In the genomic region with DNA sequence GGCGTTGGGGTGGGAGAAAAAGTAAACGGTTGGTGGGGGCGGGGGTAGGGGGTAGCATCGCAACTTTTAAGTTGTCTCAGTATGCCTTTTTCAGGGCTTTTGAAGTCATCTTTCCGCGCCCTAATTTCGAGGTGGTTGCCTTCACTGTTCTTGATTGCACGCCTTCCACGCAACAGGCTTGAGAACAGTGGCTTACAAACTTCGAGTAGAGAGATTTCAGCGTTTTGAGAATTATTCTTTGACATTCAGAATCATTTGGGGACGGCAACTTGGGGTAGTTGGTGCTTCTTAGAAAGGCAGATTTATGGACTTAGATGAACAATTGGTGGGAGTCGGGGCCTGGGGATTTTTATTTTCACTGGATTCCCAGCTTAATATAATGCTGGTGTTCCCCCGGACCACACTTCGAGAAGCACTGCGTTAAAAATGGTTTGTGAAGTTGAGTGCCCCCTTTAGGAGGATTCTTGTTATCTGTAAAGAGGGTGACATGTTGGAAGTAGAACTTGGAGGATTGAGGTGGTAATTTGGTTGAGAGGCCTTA, we compare ENCODE assay signal across 8 cellular contexts. TPM values are rescaled to one million over a fixed set of nuclear protein-coding genes. Genes with fewer than 3 reads are reported as not detected.
DNase-seq lines count a peak whose midpoint lies in the region; ATAC-seq and TF ChIP-seq lines count a peak whose summit lies in the region.

No MANE protein-coding gene starts in this region.

- peak overlapping the region; percentile 88 for H3K18ac ChIP-seq in IMR-90 (ENCODE audit: low read depth, low read length)

- peak overlapping the region; percentile 98 for H3K27ac ChIP-seq in BLaER1
- peak overlapping the region; percentile 97 for H3K27ac ChIP-seq in IMR-90 (ENCODE audit: insufficient read depth, low read length)

- peak; percentile 65 for TF ChIP-seq CTCF in IMR-90 (conservative IDR thresholded peaks at IDR 0.05; ENCODE audit: low read depth, low read length)

- CTCF ChIA-PET in IMR-90 (lab: Yijun Ruan, JAX) = interaction anchor here (0.6 kb wide), 1 partner anchor 23 kb away, joined by 3 read pairs; no protein-coding TSS in a partner anchor

- TF ChIP-seq POLR2A in IMR-90 (IDR thresholded peaks at IDR 0.05; ENCODE audit: low read depth, low read length) = no peak

- no peaks in the 10 kb centered on the region for H3K27me3 ChIP-seq in BLaER1
- H3K27me3 ChIP-seq in IMR-90 (ENCODE audit: control insufficient read depth, insufficient read depth, low read length) = no peaks in the 10 kb centered on the region

- peak; percentile 24 for ATAC-seq in GM18867 (IDR thresholded peaks at IDR 0.05; ENCODE audit: unreplicated experiment)
- ATAC-seq in IMR-90 (ENCODE audit: low read depth) = peak; percentile 1; the same call in 1 of the 2 replicates

- H2AK9ac ChIP-seq in IMR-90 (replicated peaks; ENCODE audit: low read depth, low read length, poor library complexity) = peak overlapping the region; percentile 97

- peak overlapping the region; percentile 97 for H2BK5ac ChIP-seq in IMR-90 (ENCODE audit: low read depth, low read length, poor library complexity, severe bottlenecking)

- H2BK15ac ChIP-seq in IMR-90 (ENCODE audit: low read depth, low read length) = 0 out of 3 replicates have a peak overlapping the region, but pooled peaks have one; percentile 5

- H3K14ac ChIP-seq in IMR-90 (replicated peaks; ENCODE audit: low read depth, low read length) = peak overlapping the region; percentile 91

- WGBS in IMR-90 (ENCODE audit: extremely low coverage in 2 of 2, insufficient read length in 1 of 2), 2 experiments = 0% methylated on average over 6 of the region's 16 CpGs; no CpG with 5 or more reads in 1 of the 2 experiments

- H3K4me2 ChIP-seq in BLaER1 (peak overlapping the region; percentile 89), IMR-90 (ENCODE audit: low read depth, low read length) (peak overlapping the region; percentile 93)

- peaks cover 3 to 17% of the 10 kb centered on the region in 2 experiments; a peak in 2 of 4 replicates for H3K79me1 ChIP-seq in IMR-90 (ENCODE audit: low read depth in 1 of 2, low read length in 2 of 2)

- H3K4me3 ChIP-seq in BLaER1 (peak overlapping the region; percentile 94), IMR-90 (ENCODE audit: insufficient read depth, low read depth, low read length) (peak overlapping the region; percentile 79)

- peak; percentile 52 for TF ChIP-seq RAD21 in IMR-90 (IDR thresholded peaks at IDR 0.05; ENCODE audit: low read length)

- H3K4ac ChIP-seq in IMR-90 (ENCODE audit: low read depth, low read length) = peak overlapping the region; percentile 78

- peak overlapping the region; percentile 77 for H2AK5ac ChIP-seq in IMR-90 (ENCODE audit: low read depth, low read length)

- peaks cover 9% of the 10 kb centered on the region for H3K9me1 ChIP-seq in IMR-90 (ENCODE audit: insufficient read depth, low read length)

- H4K91ac ChIP-seq in IMR-90 (ENCODE audit: insufficient read depth, low read depth, low read length) = peak overlapping the region; percentile 93

- dilution Hi-C loops in IMR-90 (cut with HindIII; ENCODE audit: low sequenced_read_pairs, unreplicated experiment) = no loop called here

- no peaks in the 10 kb centered on the region for H3K9me3 ChIP-seq in BLaER1
- H3K9me3 ChIP-seq in IMR-90 (ENCODE audit: control insufficient read depth, insufficient read depth, low read length) = no peaks in the 10 kb centered on the region

- H2AFZ ChIP-seq in IMR-90 (replicated peaks; ENCODE audit: low read length, poor library complexity) = peak overlapping the region; percentile 92

- in situ Hi-C loops in IMR-90 (cut with MboI; ENCODE audit: low sequenced_read_pairs) = no loop called here

- H3K36me3 ChIP-seq in BLaER1 (peaks cover 43% of the 10 kb centered on the region), IMR-90 (ENCODE audit: control insufficient read depth, insufficient read depth, low read length) (peaks cover 11% of the 10 kb centered on the region)

- H2BK120ac ChIP-seq in IMR-90 (ENCODE audit: low read depth, low read length) = peak overlapping the region; percentile 10; the same call in 1 of the 2 replicates

- H3K4me1 ChIP-seq in BLaER1 (peaks cover 46% of the 10 kb centered on the region), IMR-90 (ENCODE audit: control insufficient read depth, insufficient read depth, low read length) (peaks cover 8% of the 10 kb centered on the region)

- no peak overlapping the region for H2BK20ac ChIP-seq in IMR-90 (ENCODE audit: low read depth, low read length)

- peak; percentile 64 for DNase-seq in IMR-90
- peak; percentile 74 for DNase-seq in SW480 (ENCODE audit: low spot score)
- peak; percentile 45 for DNase-seq in central memory CD4-positive, alpha-beta T cell
- DNase-seq in kidney glomerular epithelial cell (lab: John Stamatoyannopoulos, UW) = peak; percentile 63
- peak; percentile 51 for DNase-seq in stimulated activated CD4-positive, alpha-beta T cell treated with anti-CD3 and anti-CD28 coated beads, Interleukin-4, amount 100 ng/mL, for 24 hours
- no peak for DNase-seq in NCI-H187 treated with DMSO at 0.1 percent for 48 hours (lab: John Stamatoyannopoulos, UW)

- H4K8ac ChIP-seq in IMR-90 (ENCODE audit: low read depth in 2 of 2, low read length in 2 of 2) = peak overlapping the region; percentile 28 to 92; a peak in 3 of 4 replicates

- POLR2A ChIA-PET in IMR-90 (lab: Charles Lee; ENCODE audit: unreplicated experiment) = no interaction called here

- intact Hi-C loops in IMR-90 (cut with micrococcal nuclease) = loop anchor here (1.0 to 5.0 kb wide), 5 partner anchors 40 to 110 kb away; partner anchors contain the start of gene GXYLT2

- H3K56ac ChIP-seq in IMR-90 (ENCODE audit: extremely low read depth, insufficient read depth, low read length) = peak overlapping the region; percentile 89

- H4K20me1 ChIP-seq in BLaER1 (peaks cover 52% of the 10 kb centered on the region), IMR-90 (ENCODE audit: insufficient read depth, low read length) (peaks cover 50% of the 10 kb centered on the region)

- H4K5ac ChIP-seq in IMR-90 (ENCODE audit: low read depth, low read length) = peak overlapping the region; percentile 79

- H3K9ac ChIP-seq in BLaER1 (peak overlapping the region; percentile 98), IMR-90 (ENCODE audit: low read depth, low read length) (peak overlapping the region; percentile 98)

- BruUV-seq in IMR-90 (replicated peaks; lab: Mats Ljungman, UMichigan) = TSS peak; percentile 6

- peak overlapping the region; percentile 96 for H3K23ac ChIP-seq in IMR-90 (ENCODE audit: low read depth, low read length)

TF ChIP-seq in IMR-90, 13 proteins besides CTCF, POLR2A, EP300 and RAD21:
- no peak for TF ChIP-seq RCOR1 (IDR thresholded peaks at IDR 0.05; ENCODE audit: insufficient replicate concordance, low read length)
- no peak for TF ChIP-seq FOS (IDR thresholded peaks at IDR 0.05; ENCODE audit: low read depth, low read length)
- no peak for TF ChIP-seq USF2 (IDR thresholded peaks at IDR 0.05; ENCODE audit: low read depth, low read length)
- TF ChIP-seq BHLHE40 (IDR thresholded peaks at IDR 0.05; ENCODE audit: low read depth, low read length) = no peak
- TF ChIP-seq CHD1 (IDR thresholded peaks at IDR 0.05; ENCODE audit: low read depth, low read length) = 0 out of 2 replicates have a peak, but pooled peaks have one; percentile 51

RNA-seq across cellular contexts. Expression of gene PPP4R2, which starts 0.9 kb away (rescaled TPM):
- 31.4 and 60.0 TPM in 2 replicates for total RNA-seq in IMR-90 (2012; rRNA removed)
- 11.9 and 13.5 TPM in 2 replicates for polyA plus RNA-seq in IMR-90 (2012; rRNA removed)
- polyA plus RNA-seq in IMR-90 (2012; cell fraction: cytosol; rRNA removed) = 0.88 and 1.7 TPM in 2 replicates
- polyA plus RNA-seq in IMR-90 (2012; cell fraction: nucleus; rRNA removed; ENCODE audit: low replicate concordance) = 0.77 and 14.4 TPM in 2 replicates
